Comparison of ENCODE assay signal across 8 cellular contexts in genomic region chr6:98946266-98946817, GRCh38. TPM values are rescaled to one million over a fixed set of nuclear protein-coding genes. Genes with fewer than 3 reads are reported as not detected.
DNase-seq lines count a peak whose midpoint lies in the region; ATAC-seq lines count a peak whose summit lies in the region.

No MANE protein-coding gene starts in this region.

- H3K4me3 ChIP-seq in GM23248 = peak overlapping the region; percentile 90
- peak overlapping the region; percentile 88 for H3K4me3 ChIP-seq in SK-N-MC
- peak overlapping the region; percentile 79 to 87 (median 85) for H3K4me3 ChIP-seq in skeletal muscle tissue (ENCODE audit: low read length in 3 of 3)

- H3K4me1 ChIP-seq in GM23248 (ENCODE audit: insufficient read depth) (peaks cover 22% of the 10 kb centered on the region), skeletal muscle tissue (ENCODE audit: control insufficient read depth in 3 of 3, insufficient read depth in 3 of 3, low read length in 3 of 3) (peaks cover 3 to 15% (median 11%) of the 10 kb centered on the region in 3 donors)

- H3K4me2 ChIP-seq in GM23248 (ENCODE audit: unreplicated experiment) = peak overlapping the region; percentile 86

- H3K27me3 ChIP-seq in GM23248 (replicated peaks; ENCODE audit: insufficient read depth) = no peaks in the 10 kb centered on the region
- H3K27me3 ChIP-seq in skeletal muscle tissue (ENCODE audit: control insufficient read depth in 3 of 3, insufficient read depth in 3 of 3, low read length in 3 of 3) = no peaks in the 10 kb centered on the region

- WGBS in GM23248 (ENCODE audit: low coverage in 1 of 2, low lambda C conversion rate in 2 of 2, missing lambda C conversion rate in 2 of 2), 2 experiments = 90 to 91% methylated on average over 9 of the region's 9 CpGs

- H3K36me3 ChIP-seq in GM23248 (ENCODE audit: low read depth) (no peaks in the 10 kb centered on the region; the same call in 1 of the 2 replicates), SK-N-MC (ENCODE audit: insufficient read depth, low read length) (peaks cover 9% of the 10 kb centered on the region), skeletal muscle tissue (ENCODE audit: control insufficient read depth in 3 of 3, insufficient read depth in 3 of 3, low read length in 3 of 3) (no peaks in the 10 kb centered on the region)

- H3K9me3 ChIP-seq in GM23248 (ENCODE audit: low read depth) (no peaks in the 10 kb centered on the region), SK-N-MC (ENCODE audit: low read depth, low read length) (peaks cover 4% of the 10 kb centered on the region; the same call in 1 of the 2 replicates), skeletal muscle tissue (ENCODE audit: control insufficient read depth in 3 of 3, low read length in 3 of 3) (peaks cover 0 to 3% (median 0%) of the 10 kb centered on the region in 3 donors)

- H2AFZ ChIP-seq in GM23248 = peak overlapping the region; percentile 87

- in situ Hi-C loops in GM23248 (cut with MboI) (no loop called here), G401 (cut with HindIII; ENCODE audit: low sequenced_read_pairs) (no loop called here)

- DNase-seq in GM23248 = no peak
- no peak for DNase-seq in SK-N-MC (ENCODE audit: low read depth, low spot score)
- peak; percentile 5 for DNase-seq in foreskin melanocyte
- DNase-seq in G401 (ENCODE audit: low spot score) = no peak
- no peak for DNase-seq in GM03348 (ENCODE audit: low spot score)
- no peak for DNase-seq in NCI-H187 (lab: John Stamatoyannopoulos, UW)

- no peak for ATAC-seq in GM18511 (IDR thresholded peaks at IDR 0.05; ENCODE audit: unreplicated experiment)

- 0 out of 2 replicates have a peak, but pooled peaks cover 5% of the 10 kb centered on the region for H4K20me1 ChIP-seq in GM23248 (ENCODE audit: insufficient read depth)

- H3F3A ChIP-seq in GM23248 (ENCODE audit: insufficient read depth) = peaks cover 17% of the 10 kb centered on the region; the same call in 1 of the 2 replicates

- peak overlapping the region; percentile 84 for H3K27ac ChIP-seq in GM23248
- peak overlapping the region; percentile 87 for H3K27ac ChIP-seq in SK-N-MC
- H3K27ac ChIP-seq in skeletal muscle tissue (ENCODE audit: low read depth, low read length) = peak overlapping the region; percentile 86

- peaks cover 59% of the 10 kb centered on the region for H3K79me2 ChIP-seq in GM23248 (ENCODE audit: insufficient read depth)

- H3K9ac ChIP-seq in GM23248 (peak overlapping the region; percentile 97), SK-N-MC (ENCODE audit: insufficient read length) (peak overlapping the region; percentile 93), skeletal muscle tissue (ENCODE audit: low read depth in 1 of 3, low read length in 3 of 3) (peak overlapping the region; percentile 85 to 93 (median 91))

- no peaks in the 10 kb centered on the region for H3K9me2 ChIP-seq in GM23248 (ENCODE audit: insufficient read depth)

RNA-seq across cellular contexts. Expression of gene FBXL4, which starts 1.4 kb away (rescaled TPM):
- total RNA-seq in GM23248 (2014; rRNA removed; shearing (Covaris generic)) = 15.1 and 22.6 TPM in 2 replicates
- 11.3 and 11.7 TPM in 2 replicates for polyA plus RNA-seq in GM23248 (2016; fragmentation: Nextera tagmentation; extraction: Ambion mirVana)
- total RNA-seq in skeletal muscle tissue = 14.1 TPM
- total RNA-seq in G401 (2014; rRNA removed; shearing (Covaris generic)) = 8.3 and 9.0 TPM in 2 replicates
